18 cellular contexts compared by ENCODE assay signal in the genomic region with DNA sequence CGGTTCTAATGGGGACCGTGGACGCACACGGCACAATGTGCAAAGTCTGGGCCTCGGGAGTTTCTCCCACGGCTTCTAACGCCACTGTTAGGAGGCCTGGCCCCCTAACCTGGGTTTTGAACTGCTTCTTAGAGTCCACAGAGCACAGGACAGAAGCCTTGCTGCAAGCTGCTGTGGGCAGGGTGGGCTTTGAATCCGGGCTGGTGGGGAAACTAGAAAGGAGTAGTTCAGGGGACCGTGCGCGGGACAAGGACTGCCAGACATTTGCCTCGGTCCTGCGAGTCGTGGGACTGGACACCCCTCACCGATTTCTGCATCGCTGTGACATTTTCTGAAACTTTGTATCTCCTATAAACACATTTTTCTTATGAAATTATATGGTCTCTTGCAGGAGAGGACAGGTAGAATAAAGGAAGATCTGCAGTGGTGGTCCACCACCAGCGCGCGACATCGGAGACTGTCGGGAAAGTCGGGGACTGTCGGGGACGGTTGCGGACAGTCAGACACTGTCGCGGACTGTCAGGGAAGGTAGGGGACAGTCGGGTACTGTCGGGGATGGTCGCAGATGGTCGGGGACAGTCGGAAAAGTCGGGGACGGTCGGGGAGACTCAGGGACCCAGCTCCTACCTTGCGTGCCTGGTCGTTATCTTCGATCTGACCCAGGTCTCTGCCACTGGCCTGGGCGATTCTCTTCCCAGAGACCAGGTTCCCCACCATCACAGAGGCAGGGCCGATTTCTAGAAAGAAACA.
"Had no signal": no experiment of that assay in that cellular context is flagged by ENCODE, and none has a peak within 500 bp of the region (broad histone marks: within the 10 kb centered on the region; RNA-seq: fewer than 3 reads in every experiment).

No MANE protein-coding gene starts in this region.

- H3K27ac ChIP-seq: VCaP had no signal

- DNase-seq: activated CD4-positive, alpha-beta memory T cell treated with anti-CD3 and anti-CD28 coated beads for 36 hours; activated CD4-positive, alpha-beta T cell treated with anti-CD3 and anti-CD28 coated beads, Interleukin-2, amount 10 ng/mL, durations not matched to agents 7 days and 5 days; activated CD4-positive, CD25-positive, alpha-beta regulatory T cell; activated CD8-positive, alpha-beta memory T cell treated with anti-CD3 and anti-CD28 coated beads for 24 hours; activated naive CD4-positive, alpha-beta T cell treated with anti-CD3 and anti-CD28 coated beads, Interleukin-2, amount 50 U/mL, for 16 hours; activated T-cell treated with anti-CD3 and anti-CD28 coated beads, Interleukin-2, amount 50 U/mL, for 4 hours; amniotic stem cell; Kasumi-1; KBM-7; NCI-H1105 treated with DMSO at 0.1 percent for 48 hours; NCI-H1436 treated with DMSO at 0.1 percent for 48 hours; NCI-H187; NCI-H2081; NCI-H510A treated with DMSO at 0.1 percent for 48 hours; NCI-H69; PC-3; SHP77 had no signal
